Comparison of ENCODE assay signal across 32 cellular contexts in genomic region chr9:70232476-70232875, GRCh38.
"Had no signal": no experiment of that assay in that cellular context is flagged by ENCODE, and none has a peak within 500 bp of the region (broad histone marks: within the 10 kb centered on the region; RNA-seq: fewer than 3 reads in every experiment).

No MANE protein-coding gene starts in this region.

- H3K9ac ChIP-seq: neural progenitor cell, parathyroid adenoma had no signal

- H2AFZ ChIP-seq: neural progenitor cell, parathyroid adenoma had no signal

- H3K36me3 Mint-ChIP-seq: natural killer cell had no signal

- ATAC-seq: naive thymus-derived CD4-positive, alpha-beta T cell; natural killer cell; psoas muscle; right cardiac atrium; right lobe of liver; stimulated activated memory B cell treated with anti-CD40 and anti-IgM and Interleukin-4, amounts not matched to agents 10 μg/mL and 1 μg/mL and 100 μg/mL, for 72 hours; stimulated activated naive CD8-positive, alpha-beta T cell treated with anti-CD3 and anti-CD28 coated beads, Interleukin-15, amount 100 ng/mL, for 72 hours; stimulated activated naive CD8-positive, alpha-beta T cell treated with anti-CD3 and anti-CD28 coated beads, Interleukin-15, Interleukin-2, amounts not matched to agents 100 U/mL and 50 U/mL, for 24 hours; upper lobe of right lung had no signal

- H3K4me2 ChIP-seq: neural progenitor cell, smooth muscle cell had no signal

- H3K36me3 ChIP-seq: neural progenitor cell, ovary, right lobe of liver, spleen, suprapubic skin, tibial nerve, upper lobe of right lung, uterus had no signal

- H3K9me3 ChIP-seq: ovary, psoas muscle, right lobe of liver, sigmoid colon, spleen, suprapubic skin, testis, upper lobe of right lung, uterus had no signal

- H3K4me3 ChIP-seq: neural progenitor cell, ovary, psoas muscle, right lobe of liver, sigmoid colon, skin epidermis, smooth muscle cell, spleen, suprapubic skin, testis, tibial nerve, upper lobe of right lung, uterus had no signal

- H3K9me3 Mint-ChIP-seq: natural killer cell had no signal

- DNase-seq: naive thymus-derived CD4-positive, alpha-beta T cell; natural killer cell; occipital lobe; ovary; posterior cingulate gyrus; psoas muscle; right cardiac atrium; right lobe of liver; sigmoid colon; spleen; stimulated activated CD4-positive, alpha-beta T cell treated with anti-CD3 and anti-CD28 coated beads, Interleukin-12 subunit alpha, Interleukin-12 subunit beta, amount 100 ng/mL, for 4 hours; stimulated activated CD4-positive, alpha-beta T cell treated with anti-CD3 and anti-CD28 coated beads, Interleukin-1b, Interleukin-23, amount 100 ng/mL, for 48 hours; stimulated activated CD4-positive, alpha-beta T cell treated with anti-CD3 and anti-CD28 coated beads, Interleukin-4, amount 100 ng/mL, for 1 hour; stimulated activated CD4-positive, alpha-beta T cell treated with anti-CD3 and anti-CD28 coated beads, Interleukin-4, amount 100 ng/mL, for 4 hours; stimulated activated CD8-positive, alpha-beta memory T cell treated with anti-CD3 and anti-CD28 coated beads, Interleukin-4, amount 100 ng/mL, for 48 hours; stimulated activated naive CD4-positive, alpha-beta T cell; stimulated activated naive CD8-positive, alpha-beta T cell treated with anti-CD3 and anti-CD28 coated beads, Interleukin-15, amount 100 ng/mL, for 72 hours; stimulated activated naive CD8-positive, alpha-beta T cell treated with anti-CD3 and anti-CD28 coated beads, Interleukin-15, Interleukin-2, amounts not matched to agents 100 U/mL and 50 U/mL, for 24 hours; substantia nigra; testis; upper lobe of right lung; uterus had no signal

- H3K4me1 ChIP-seq: parathyroid adenoma, spleen, suprapubic skin, testis, upper lobe of right lung, uterus had no signal

- H3K27ac ChIP-seq: neural progenitor cell, ovary, parathyroid adenoma, psoas muscle, right lobe of liver, sigmoid colon, skin epidermis, spleen, suprapubic skin, testis, tibial nerve, upper lobe of right lung, uterus had no signal

- H3K27me3 ChIP-seq: neural progenitor cell, ovary, right lobe of liver, sigmoid colon, spleen, suprapubic skin, testis, tibial nerve, upper lobe of right lung, uterus had no signal

- H3K27ac Mint-ChIP-seq: naive thymus-derived CD4-positive, alpha-beta T cell; natural killer cell; nephron; neural progenitor cell; progenitor cell of endocrine pancreas; stimulated activated memory B cell treated with anti-CD40 and anti-IgM and Interleukin-4, amounts not matched to agents 10 μg/mL and 1 μg/mL and 100 μg/mL, for 72 hours; type B pancreatic cell had no signal

- H3K79me2 ChIP-seq: parathyroid adenoma had no signal
